ENCODE assay signal across 1 cellular context in the genomic region with DNA sequence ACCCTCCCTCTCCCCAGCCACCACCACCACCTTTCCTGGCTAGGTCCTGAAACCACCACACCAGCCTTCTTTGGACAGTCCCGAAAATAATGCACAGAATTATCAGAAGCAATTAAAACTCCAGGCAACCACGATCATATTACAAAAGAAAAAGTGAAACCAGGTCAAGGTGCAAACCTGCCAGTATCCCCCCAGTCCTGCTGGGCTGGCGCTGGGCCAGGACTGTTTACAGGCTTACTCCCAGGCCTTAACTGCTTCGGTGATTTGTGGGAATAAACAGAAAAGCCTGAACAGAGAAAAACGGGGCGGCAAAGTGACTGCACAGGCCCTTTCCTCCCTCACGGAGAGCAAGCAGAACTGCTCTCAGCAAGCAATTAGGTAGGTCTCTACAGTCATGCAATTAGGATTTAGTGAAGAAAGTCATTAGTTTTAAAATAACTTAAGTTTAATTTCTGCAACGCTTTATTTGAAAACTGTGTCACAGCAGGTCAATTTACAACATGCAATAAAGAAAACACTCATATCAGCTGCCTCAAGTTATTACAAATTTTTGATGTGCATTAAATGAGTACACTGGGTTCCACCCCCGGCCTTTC.
TF ChIP-seq lines count a peak whose summit lies in the region.

No MANE protein-coding gene starts in this region.

TF ChIP-seq in HepG2, 621 proteins besides CTCF, POLR2A, EP300 and RAD21 (continued from another document):
- TF ChIP-seq PAXIP1 (CRISPR knock-in tag; conservative IDR thresholded peaks at IDR 0.05) (peak; percentile 28; the same call in 1 of the 2 replicates), ZNF3 (CRISPR knock-in tag; IDR thresholded peaks at IDR 0.05) (no peak), ZNF790 (CRISPR knock-in tag; IDR thresholded peaks at IDR 0.05; ENCODE audit: borderline replicate concordance) (no peak), NPAS2 (CRISPR knock-in tag; IDR thresholded peaks at IDR 0.05; ENCODE audit: borderline replicate concordance) (no peak), ZNF143 (CRISPR knock-in tag; IDR thresholded peaks at IDR 0.05) (no peak), JUNB (CRISPR knock-in tag; IDR thresholded peaks at IDR 0.05; ENCODE audit: borderline replicate concordance) (no peak), THAP11 (CRISPR knock-in tag; IDR thresholded peaks at IDR 0.05) (peak; percentile 29; the same call in 1 of the 2 replicates), SKIL (CRISPR knock-in tag; IDR thresholded peaks at IDR 0.05; ENCODE audit: borderline replicate concordance) (no peak), MAFK (conservative IDR thresholded peaks at IDR 0.05 in 1 of 2, IDR thresholded peaks at IDR 0.05 in 1 of 2; ENCODE audit: low read length in 2 of 2) (no peak), FOSL2 (CRISPR knock-in tag; IDR thresholded peaks at IDR 0.05) (no peak), PHF21A (CRISPR knock-in tag; IDR thresholded peaks at IDR 0.05) (peak; percentile 52)
- TF ChIP-seq, protein P1, sequence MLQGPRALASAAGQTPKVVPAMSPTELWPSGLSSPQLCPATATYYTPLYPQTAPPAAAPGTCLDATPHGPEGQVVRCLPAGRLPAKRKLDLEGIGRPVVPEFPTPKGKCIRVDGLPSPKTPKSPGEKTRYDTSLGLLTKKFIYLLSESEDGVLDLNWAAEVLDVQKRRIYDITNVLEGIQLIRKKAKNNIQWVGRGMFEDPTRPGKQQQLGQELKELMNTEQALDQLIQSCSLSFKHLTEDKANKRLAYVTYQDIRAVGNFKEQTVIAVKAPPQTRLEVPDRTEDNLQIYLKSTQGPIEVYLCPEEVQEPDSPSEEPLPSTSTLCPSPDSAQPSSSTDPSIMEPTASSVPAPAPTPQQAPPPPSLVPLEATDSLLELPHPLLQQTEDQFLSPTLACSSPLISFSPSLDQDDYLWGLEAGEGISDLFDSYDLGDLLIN (CRISPR knock-in tag; IDR thresholded peaks at IDR 0.05; ENCODE audit: borderline replicate concordance), result no peak
- TF ChIP-seq, protein P2, sequence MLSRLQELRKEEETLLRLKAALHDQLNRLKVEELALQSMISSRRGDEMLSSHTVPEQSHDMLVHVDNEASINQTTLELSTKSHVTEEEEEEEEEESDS (CRISPR knock-in tag; IDR thresholded peaks at IDR 0.05; ENCODE audit: borderline replicate concordance), result no peak
- TF ChIP-seq, protein P3, sequence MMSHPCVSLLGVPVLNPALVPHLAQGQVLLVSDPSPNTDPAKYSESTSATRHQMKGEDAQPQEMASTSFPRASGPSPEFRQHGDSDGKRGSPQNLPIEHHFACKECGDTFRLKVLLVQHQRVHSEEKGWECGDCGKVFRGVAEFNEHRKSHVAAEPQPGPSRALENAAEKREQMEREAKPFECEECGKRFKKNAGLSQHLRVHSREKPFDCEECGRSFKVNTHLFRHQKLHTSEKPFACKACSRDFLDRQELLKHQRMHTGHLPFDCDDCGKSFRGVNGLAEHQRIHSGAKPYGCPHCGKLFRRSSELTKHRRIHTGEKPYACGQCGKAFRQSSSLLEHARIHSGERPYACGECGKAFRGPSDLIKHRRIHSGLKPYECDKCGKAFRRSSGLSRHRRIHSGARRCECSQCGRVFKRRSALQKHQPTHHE (CRISPR knock-in tag; IDR thresholded peaks at IDR 0.05; ENCODE audit: borderline replicate concordance), result no peak
